ENCODE assay signal across 17 cellular contexts in the genomic region with DNA sequence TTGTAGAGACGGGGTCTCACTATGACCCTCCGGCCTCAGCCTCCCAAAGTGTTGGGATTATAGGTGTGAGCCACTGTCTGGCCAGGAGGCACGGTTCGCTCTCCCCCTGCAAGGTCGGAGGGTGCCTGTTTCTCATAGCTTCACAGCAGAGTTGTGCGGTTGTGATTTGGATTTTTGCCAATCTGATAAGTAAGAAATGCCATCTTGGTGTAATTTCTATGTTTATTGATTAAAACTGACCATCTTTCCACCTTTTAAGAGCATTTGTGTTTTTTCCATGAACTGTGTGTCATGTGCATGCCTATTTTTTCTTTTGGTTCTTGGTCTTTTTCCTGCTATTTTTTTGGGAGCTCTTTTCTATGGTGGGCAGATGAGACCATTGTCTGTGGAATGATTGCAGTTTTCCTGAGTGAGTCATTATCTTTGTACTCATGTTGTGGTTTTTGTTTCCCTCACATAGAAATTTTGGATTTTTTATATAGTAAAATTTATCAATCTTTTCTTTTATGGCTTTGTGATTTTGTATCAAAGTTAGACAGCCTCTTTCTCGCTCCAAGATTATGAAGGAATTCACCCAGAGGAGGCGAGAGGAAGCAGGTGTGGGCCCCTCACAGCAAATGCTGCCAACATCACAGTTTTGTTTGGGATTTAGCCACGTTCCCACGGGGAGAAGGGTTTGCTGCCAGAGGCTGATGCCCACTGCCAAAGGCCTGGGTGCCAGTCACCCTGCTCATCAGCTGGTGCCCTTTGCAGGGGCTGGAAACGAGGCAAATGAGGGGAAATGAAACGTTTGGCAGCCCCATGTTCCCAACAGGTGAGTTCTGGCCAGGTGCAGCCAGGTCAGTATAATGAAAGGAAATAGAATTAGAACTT. TPM values are rescaled to one million over a fixed set of nuclear protein-coding genes. Genes with fewer than 3 reads are reported as not detected.
DNase-seq lines count a peak whose midpoint lies in the region; ATAC-seq and TF ChIP-seq lines count a peak whose summit lies in the region.
"Had no signal": no experiment of that assay in that cellular context is flagged by ENCODE, and none has a peak within 500 bp of the region (broad histone marks: within the 10 kb centered on the region; RNA-seq: fewer than 3 reads in every experiment).

No MANE protein-coding gene starts in this region.

- no peak for ATAC-seq in GM19397 (IDR thresholded peaks at IDR 0.05; ENCODE audit: unreplicated experiment)
- ATAC-seq: lower lobe of right lung had no signal

- DNase-seq in EH (ENCODE audit: low read depth) (peak; percentile 48), M059J (ENCODE audit: low read depth) (peak; percentile 69), astrocyte of the spinal cord (ENCODE audit: low read depth, low spot score) (peak; percentile 6), iris pigment epithelial cell (ENCODE audit: low read depth) (peak; percentile 62), pons (ENCODE audit: low spot score) (no peak), NCI-H2029 treated with DMSO at 0.1 percent for 48 hours (lab: John Stamatoyannopoulos, UW) (no peak), hepatic stellate cell (ENCODE audit: low spot score) (no peak)
- DNase-seq: activated CD4-positive, CD25-positive, alpha-beta regulatory T cell treated with anti-CD3 and anti-CD28 coated beads, Interleukin-2, amount 50 U/mL, for 72 hours; AML-193; lower lobe of right lung; naive B cell; NCI-H1436 treated with DMSO at 0.1 percent for 48 hours; stimulated activated CD4-positive, alpha-beta T cell treated with anti-CD3 and anti-CD28 coated beads, Interleukin-4, amount 100 ng/mL, for 1 hour; T-helper 9 cell had no signal

- TF ChIP-seq CTCF in astrocyte of the spinal cord (IDR thresholded peaks at IDR 0.05; ENCODE audit: low read depth, low read length): no peak

- in situ Hi-C loops in astrocyte of the spinal cord (cut with HindIII; ENCODE audit: low sequenced_read_pairs): no loop called here

- no peak overlapping the region for H3K4me3 ChIP-seq in astrocyte of the spinal cord (ENCODE audit: low read depth, low read length)
- H3K4me3 ChIP-seq: coronary artery, lower lobe of right lung had no signal

RNA-seq across cellular contexts. Expression of a gene that starts 47.2 kb away (rescaled TPM):
- total RNA-seq in M059J (2014; rRNA removed; shearing (Covaris generic)): not detected in 2 replicates
- total RNA-seq: H1, lower lobe of right lung had no signal

Comparison
In these comparisons a context has a peak if more than half of its experiments do, and no peak if none do; other contexts are left out.
1. DNase-seq: peak in EH (single experiment), M059J (single experiment), astrocyte of the spinal cord (single experiment) and iris pigment epithelial cell (single experiment); none in pons (single experiment), NCI-H2029 treated with DMSO at 0.1 percent for 48 hours (single experiment) and hepatic stellate cell (single experiment).